ENCODE assay signal across 8 cellular contexts in genomic region chr18:70288171-70288850, GRCh38. TPM values are rescaled to one million over a fixed set of nuclear protein-coding genes. Genes with fewer than 3 reads are reported as not detected.
A peak's percentile ranks its signal among the peaks of the same experiment; 100 is the strongest.
DNase-seq lines count a peak whose midpoint lies in the region; ATAC-seq and TF ChIP-seq lines count a peak whose summit lies in the region.

No MANE protein-coding gene starts in this region.

- peak; percentile 30 for DNase-seq in NCI-H2196 (lab: John Stamatoyannopoulos, UW; ENCODE audit: unreplicated experiment)
- no peak for DNase-seq in NCI-H2196 treated with DMSO at 0.1 percent for 48 hours (lab: John Stamatoyannopoulos, UW; ENCODE audit: unreplicated experiment)
- peak; percentile 35 for DNase-seq in LHCN-M2 (ENCODE audit: low read depth)
- peak; percentile 33 to 35 for DNase-seq in cardiac fibroblast (ENCODE audit: low read depth in 2 of 2)
- DNase-seq in left colon, result peak in 1 of 2 donors; percentile 63
- DNase-seq in NK-92 (lab: John Stamatoyannopoulos, UW; ENCODE audit: unreplicated experiment), result no peak

- ATAC-seq in GM21737 (IDR thresholded peaks at IDR 0.05; ENCODE audit: unreplicated experiment), result peak; percentile 26
- peak; percentile 18 for ATAC-seq in left colon

- intact Hi-C loops in left colon (cut with DNase I, micrococcal nuclease), result no loop called here

- H3K36me3 ChIP-seq in stomach smooth muscle (ENCODE audit: control insufficient read depth in 2 of 2, insufficient read depth in 2 of 2, low read length in 2 of 2), result no peaks in the 10 kb centered on the region

- no peaks in the 10 kb centered on the region for H3K9me3 ChIP-seq in stomach smooth muscle (ENCODE audit: control insufficient read depth in 2 of 2, low read length in 2 of 2)

- H3K27me3 ChIP-seq in stomach smooth muscle (ENCODE audit: control insufficient read depth in 1 of 2, insufficient read depth in 2 of 2, low read length in 2 of 2), result no peaks in the 10 kb centered on the region

- H3K4me3 ChIP-seq in cardiac fibroblast (replicated peaks in 1 of 2; ENCODE audit: low read depth in 2 of 2, low read length in 2 of 2) (peak overlapping the region; percentile 63 to 80), stomach smooth muscle (ENCODE audit: low read length in 2 of 2) (peak overlapping the region; percentile 72 to 76)

- peaks cover 23% of the 10 kb centered on the region for H3K4me1 ChIP-seq in stomach smooth muscle (ENCODE audit: control insufficient read depth, insufficient read depth, low read length)

- H3K27ac ChIP-seq in stomach smooth muscle (ENCODE audit: low read length), result peak overlapping the region; percentile 64

- peak overlapping the region; percentile 62 to 77 for H3K9ac ChIP-seq in stomach smooth muscle (ENCODE audit: low read length in 2 of 2)

- no peak for TF ChIP-seq CTCF in cardiac fibroblast (IDR thresholded peaks at IDR 0.05; ENCODE audit: low read depth, low read length)

RNA-seq across cellular contexts. Expression of gene SOCS6, which starts 0.5 kb away (rescaled TPM):
- total RNA-seq in LHCN-M2 (2014; rRNA removed), result 20.8 and 21.9 TPM in 2 replicates
- 5.4 TPM for polyA plus RNA-seq in LHCN-M2 (2012)
- 10 to 100 TPM; 42.0 to 47.6 TPM for total RNA-seq in left colon

Comparison
In these comparisons a context has a peak if more than half of its experiments do, and no peak if none do; other contexts are left out.
1. DNase-seq: peak in NCI-H2196 (single experiment), LHCN-M2 (single experiment) and cardiac fibroblast (2 of 2); none in NCI-H2196 treated with DMSO at 0.1 percent for 48 hours (single experiment) and NK-92 (single experiment).